ENCODE assay signal across 11 cellular contexts in the genomic region with DNA sequence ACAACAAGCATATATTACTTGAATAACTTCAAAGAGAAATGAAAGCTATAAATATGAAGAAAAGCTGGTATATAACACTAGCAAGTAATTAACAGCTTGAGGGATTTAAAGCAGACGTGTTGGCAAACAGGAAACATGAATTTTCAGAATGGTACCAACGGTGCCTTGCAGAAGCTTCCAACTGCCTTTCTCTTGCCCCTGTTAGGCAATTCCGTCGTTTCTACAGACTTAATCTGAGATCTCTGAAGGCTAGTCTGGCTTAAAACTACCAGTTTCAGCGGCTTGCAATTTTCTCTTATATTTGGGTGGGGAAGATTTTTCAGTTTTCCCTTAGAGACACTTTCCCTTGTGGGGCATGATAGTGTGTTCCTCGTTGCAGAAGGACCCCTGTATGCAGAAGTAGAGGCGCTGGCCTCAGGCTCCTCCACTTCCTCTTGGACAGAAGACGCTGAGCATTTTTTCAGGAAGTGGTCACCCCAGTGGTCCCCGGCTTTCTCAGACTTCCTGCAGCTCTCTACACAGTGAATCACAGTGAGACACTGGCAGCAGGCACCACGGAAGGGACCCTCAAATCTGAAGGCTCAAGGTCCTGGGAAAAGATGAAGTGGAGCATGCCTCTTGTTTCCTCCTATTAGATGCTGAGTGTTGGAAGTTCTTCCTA. TPM values are rescaled to one million over a fixed set of nuclear protein-coding genes. Genes with fewer than 3 reads are reported as not detected.
DNase-seq lines count a peak whose midpoint lies in the region; ATAC-seq, FAIRE-seq and TF ChIP-seq lines count a peak whose summit lies in the region.
"Had no signal": no experiment of that assay in that cellular context is flagged by ENCODE, and none has a peak within 500 bp of the region (broad histone marks: within the 10 kb centered on the region; RNA-seq: fewer than 3 reads in every experiment).

No MANE protein-coding gene starts in this region.

- CTCF ChIA-PET in activated CD4-positive, alpha-beta memory T cell treated with anti-CD3 and anti-CD28 coated beads for 36 hours (lab: Charles Lee), result interaction anchor here (0.5 to 2.1 kb wide), 2 partner anchors 38 to 57 kb away, joined by 3 to 9 read pairs; partner anchors contain the start of gene SLC16A14
- CTCF ChIA-PET in activated CD4-positive, alpha-beta memory T cell treated with anti-CD3 and anti-CD28 coated beads, Interleukin-2, amount 10 ng/mL, durations not matched to agents 7 days and 5 days (lab: Charles Lee), result interaction anchor here (0.7 kb wide), 1 partner anchor 35 kb away, joined by 5 read pairs; no protein-coding TSS in a partner anchor

- H3K4me3 ChIP-seq in upper lobe of left lung, result peak overlapping the region in 1 of 4 donors; percentile 9

- peaks cover 5% of the 10 kb centered on the region for H3K4me1 Mint-ChIP-seq in activated CD4-positive, alpha-beta memory T cell treated with anti-CD3 and anti-CD28 coated beads for 36 hours (ENCODE audit: low read depth)
- H3K4me1 Mint-ChIP-seq in activated CD4-positive, alpha-beta memory T cell treated with anti-CD3 and anti-CD28 coated beads, Interleukin-2, amount 10 ng/mL, durations not matched to agents 7 days and 5 days, result peaks cover 15% of the 10 kb centered on the region
- H3K4me1 Mint-ChIP-seq in central memory CD8-positive, alpha-beta T cell, result peaks cover 15% of the 10 kb centered on the region

- no peaks in the 10 kb centered on the region for H3K27me3 Mint-ChIP-seq in activated CD4-positive, alpha-beta memory T cell treated with anti-CD3 and anti-CD28 coated beads for 36 hours
- peaks cover 3% of the 10 kb centered on the region for H3K27me3 Mint-ChIP-seq in activated CD4-positive, alpha-beta memory T cell treated with anti-CD3 and anti-CD28 coated beads, Interleukin-2, amount 10 ng/mL, durations not matched to agents 7 days and 5 days
- no peaks in the 10 kb centered on the region for H3K27me3 Mint-ChIP-seq in central memory CD8-positive, alpha-beta T cell

- no peak for TF ChIP-seq POLR2A in upper lobe of left lung (IDR thresholded peaks at IDR 0.05)

- H3K4me1 ChIP-seq in upper lobe of left lung, result peaks cover 0 to 18% (median 12%) of the 10 kb centered on the region in 4 donors

- no peak for TF ChIP-seq EP300 in upper lobe of left lung (IDR thresholded peaks at IDR 0.05)

- H3K27ac Mint-ChIP-seq in activated CD4-positive, alpha-beta memory T cell treated with anti-CD3 and anti-CD28 coated beads for 36 hours, result no peak overlapping the region
- no peak overlapping the region for H3K27ac Mint-ChIP-seq in activated CD4-positive, alpha-beta memory T cell treated with anti-CD3 and anti-CD28 coated beads, Interleukin-2, amount 10 ng/mL, durations not matched to agents 7 days and 5 days
- H3K27ac Mint-ChIP-seq in central memory CD8-positive, alpha-beta T cell (ENCODE audit: low read depth), result no peak overlapping the region

- no peaks in the 10 kb centered on the region for H3K9me3 ChIP-seq in upper lobe of left lung

- H3K36me3 Mint-ChIP-seq in activated CD4-positive, alpha-beta memory T cell treated with anti-CD3 and anti-CD28 coated beads for 36 hours, result no peaks in the 10 kb centered on the region
- H3K36me3 Mint-ChIP-seq in activated CD4-positive, alpha-beta memory T cell treated with anti-CD3 and anti-CD28 coated beads, Interleukin-2, amount 10 ng/mL, durations not matched to agents 7 days and 5 days (ENCODE audit: low read depth), result no peaks in the 10 kb centered on the region
- no peaks in the 10 kb centered on the region for H3K36me3 Mint-ChIP-seq in central memory CD8-positive, alpha-beta T cell (ENCODE audit: insufficient read depth)

- peak overlapping the region in 1 of 4 donors; percentile 13 for H3K27ac ChIP-seq in upper lobe of left lung

- FAIRE-seq in HTR-8/SVneo (lab: Jason Lieb, UNC), result no peak

- peak; percentile 12 for DNase-seq in activated CD4-positive, alpha-beta memory T cell treated with anti-CD3 and anti-CD28 coated beads for 36 hours
- DNase-seq in activated CD4-positive, alpha-beta memory T cell treated with anti-CD3 and anti-CD28 coated beads, Interleukin-2, amount 10 ng/mL, durations not matched to agents 7 days and 5 days, result no peak
- peak; percentile 18 for DNase-seq in HTR-8/SVneo (ENCODE audit: insufficient read length, low spot score)
- DNase-seq in central memory CD8-positive, alpha-beta T cell (ENCODE audit: low spot score in 2 of 2), result no peak
- DNase-seq in upper lobe of left lung, result peak in 1 of 2 donors; percentile 78
- DNase-seq in activated naive CD4-positive, alpha-beta T cell (lab: John Stamatoyannopoulos, UW), result no peak
- no peak for DNase-seq in iPS-NIHi11 (ENCODE audit: low spot score)
- DNase-seq in GM19238 (ENCODE audit: insufficient read length, low spot score), result no peak
- DNase-seq: 8988T, erythroblast, NCI-H2081 had no signal

- peak; percentile 56 for ATAC-seq in central memory CD8-positive, alpha-beta T cell (replicated peaks; ENCODE audit: extremely low read depth, poor library complexity, severe bottlenecking)
- peak; percentile 84 to 85 for ATAC-seq in upper lobe of left lung (ENCODE audit: low FRiP score in 2 of 2)

- no peak overlapping the region for H3K4me3 Mint-ChIP-seq in activated CD4-positive, alpha-beta memory T cell treated with anti-CD3 and anti-CD28 coated beads for 36 hours
- no peak overlapping the region for H3K4me3 Mint-ChIP-seq in activated CD4-positive, alpha-beta memory T cell treated with anti-CD3 and anti-CD28 coated beads, Interleukin-2, amount 10 ng/mL, durations not matched to agents 7 days and 5 days
- H3K4me3 Mint-ChIP-seq in central memory CD8-positive, alpha-beta T cell, result peak overlapping the region; percentile 35

- no peaks in the 10 kb centered on the region for H3K27me3 ChIP-seq in upper lobe of left lung

- H3K9me3 Mint-ChIP-seq in activated CD4-positive, alpha-beta memory T cell treated with anti-CD3 and anti-CD28 coated beads for 36 hours, result peaks cover 7% of the 10 kb centered on the region
- peaks cover 6% of the 10 kb centered on the region for H3K9me3 Mint-ChIP-seq in activated CD4-positive, alpha-beta memory T cell treated with anti-CD3 and anti-CD28 coated beads, Interleukin-2, amount 10 ng/mL, durations not matched to agents 7 days and 5 days
- H3K9me3 Mint-ChIP-seq in central memory CD8-positive, alpha-beta T cell, result no peaks in the 10 kb centered on the region

- H3K36me3 ChIP-seq in upper lobe of left lung, result no peaks in the 10 kb centered on the region

- TF ChIP-seq CTCF in upper lobe of left lung (IDR thresholded peaks at IDR 0.05), result no peak

- POLR2A ChIA-PET in activated CD4-positive, alpha-beta memory T cell treated with anti-CD3 and anti-CD28 coated beads for 36 hours (lab: Charles Lee), result no interaction called here
- POLR2A ChIA-PET in activated CD4-positive, alpha-beta memory T cell treated with anti-CD3 and anti-CD28 coated beads, Interleukin-2, amount 10 ng/mL, durations not matched to agents 7 days and 5 days (lab: Charles Lee), result no interaction called here

- 49 to 55% methylated on average over 9 to 10 of the region's 10 CpGs for WGBS in upper lobe of left lung, 2 donors

- intact Hi-C loops in activated CD4-positive, alpha-beta memory T cell treated with anti-CD3 and anti-CD28 coated beads for 36 hours (cut with micrococcal nuclease), result no loop called here

RNA-seq across cellular contexts. Expression of gene SLC16A14, which starts 56.2 kb away (rescaled TPM):
- 1 to 10 TPM; 1.1 to 1.2 TPM for total RNA-seq in activated CD4-positive, alpha-beta memory T cell treated with anti-CD3 and anti-CD28 coated beads for 36 hours
- total RNA-seq in activated CD4-positive, alpha-beta memory T cell treated with anti-CD3 and anti-CD28 coated beads, Interleukin-2, amount 10 ng/mL, durations not matched to agents 7 days and 5 days, result under 1 TPM; 0.40 to 0.55 TPM
- 1 to 10 TPM in 3 of 6 donors, under 1 TPM in 2, not detected in 1; 0.55 to 5.5 (median 1.6) TPM for total RNA-seq in upper lobe of left lung

Comparison
In these comparisons a context has a peak if more than half of its experiments do, and no peak if none do; other contexts are left out.
1. DNase-seq: peak in activated CD4-positive, alpha-beta memory T cell treated with anti-CD3 and anti-CD28 coated beads for 36 hours (single experiment) and HTR-8/SVneo (single experiment); none in activated CD4-positive, alpha-beta memory T cell treated with anti-CD3 and anti-CD28 coated beads, Interleukin-2, amount 10 ng/mL, durations not matched to agents 7 days and 5 days (single experiment), central memory CD8-positive, alpha-beta T cell (0 of 2), activated naive CD4-positive, alpha-beta T cell (0 of 4), iPS-NIHi11 (single experiment) and GM19238 (single experiment).